3 cellular contexts compared by ENCODE assay signal in genomic region chr7:668139-668871, GRCh38.
TF ChIP-seq lines count a peak whose summit lies in the region.

No MANE protein-coding gene starts in this region.

TF ChIP-seq in SK-N-SH treated with all-trans-retinoic acid at 6 μM for 48 hours, 23 proteins besides CTCF, POLR2A, EP300 and RAD21 (continued from another document and continues in another):
- TF ChIP-seq, protein P1, sequence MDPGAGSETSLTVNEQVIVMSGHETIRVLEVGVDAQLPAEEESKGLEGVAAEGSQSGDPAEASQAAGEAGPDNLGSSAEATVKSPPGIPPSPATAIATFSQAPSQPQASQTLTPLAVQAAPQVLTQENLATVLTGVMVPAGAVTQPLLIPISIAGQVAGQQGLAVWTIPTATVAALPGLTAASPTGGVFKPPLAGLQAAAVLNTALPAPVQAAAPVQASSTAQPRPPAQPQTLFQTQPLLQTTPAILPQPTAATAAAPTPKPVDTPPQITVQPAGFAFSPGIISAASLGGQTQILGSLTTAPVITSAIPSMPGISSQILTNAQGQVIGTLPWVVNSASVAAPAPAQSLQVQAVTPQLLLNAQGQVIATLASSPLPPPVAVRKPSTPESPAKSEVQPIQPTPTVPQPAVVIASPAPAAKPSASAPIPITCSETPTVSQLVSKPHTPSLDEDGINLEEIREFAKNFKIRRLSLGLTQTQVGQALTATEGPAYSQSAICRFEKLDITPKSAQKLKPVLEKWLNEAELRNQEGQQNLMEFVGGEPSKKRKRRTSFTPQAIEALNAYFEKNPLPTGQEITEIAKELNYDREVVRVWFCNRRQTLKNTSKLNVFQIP (CRISPR knock-in tag; IDR thresholded peaks at IDR 0.05; ENCODE audit: borderline replicate concordance, low read depth): no peak
- TF ChIP-seq ZFP3 (CRISPR knock-in tag; IDR thresholded peaks at IDR 0.05): no peak
- TF ChIP-seq ARNTL (CRISPR knock-in tag; IDR thresholded peaks at IDR 0.05; ENCODE audit: borderline replicate concordance, low read depth): no peak
- TF ChIP-seq OSR1 (CRISPR knock-in tag; IDR thresholded peaks at IDR 0.05): no peak
- TF ChIP-seq GLIS3 (CRISPR knock-in tag; IDR thresholded peaks at IDR 0.05): no peak
- no peak for TF ChIP-seq ZNF8 (CRISPR knock-in tag; IDR thresholded peaks at IDR 0.05)
- no peak for TF ChIP-seq ZFP30 (CRISPR knock-in tag; IDR thresholded peaks at IDR 0.05)
- TF ChIP-seq TSHZ2 (CRISPR knock-in tag; IDR thresholded peaks at IDR 0.05): no peak
- TF ChIP-seq BACH2 (CRISPR knock-in tag; IDR thresholded peaks at IDR 0.05; ENCODE audit: borderline replicate concordance): no peak
- no peak for TF ChIP-seq PPARA (CRISPR knock-in tag; IDR thresholded peaks at IDR 0.05; ENCODE audit: borderline replicate concordance)
- no peak for TF ChIP-seq ZC3H10 (CRISPR knock-in tag; IDR thresholded peaks at IDR 0.05)
- TF ChIP-seq ZNF565 (CRISPR knock-in tag; conservative IDR thresholded peaks at IDR 0.05; ENCODE audit: low read depth): no peak
- no peak for TF ChIP-seq TCF4 (CRISPR knock-in tag; IDR thresholded peaks at IDR 0.05; ENCODE audit: borderline replicate concordance)
- no peak for TF ChIP-seq ISL1 (CRISPR knock-in tag; IDR thresholded peaks at IDR 0.05)
- no peak for TF ChIP-seq CSDC2 (CRISPR knock-in tag; IDR thresholded peaks at IDR 0.05)
- TF ChIP-seq TOX (CRISPR knock-in tag; IDR thresholded peaks at IDR 0.05; ENCODE audit: borderline replicate concordance): no peak

TF ChIP-seq in SK-N-SH, 30 proteins besides CTCF, POLR2A, EP300 and RAD21 (continued from another document):
- no peak for TF ChIP-seq EZH2phosphoT487 (IDR thresholded peaks at IDR 0.05; ENCODE audit: borderline replicate concordance, low read depth)
- TF ChIP-seq, protein P2, sequence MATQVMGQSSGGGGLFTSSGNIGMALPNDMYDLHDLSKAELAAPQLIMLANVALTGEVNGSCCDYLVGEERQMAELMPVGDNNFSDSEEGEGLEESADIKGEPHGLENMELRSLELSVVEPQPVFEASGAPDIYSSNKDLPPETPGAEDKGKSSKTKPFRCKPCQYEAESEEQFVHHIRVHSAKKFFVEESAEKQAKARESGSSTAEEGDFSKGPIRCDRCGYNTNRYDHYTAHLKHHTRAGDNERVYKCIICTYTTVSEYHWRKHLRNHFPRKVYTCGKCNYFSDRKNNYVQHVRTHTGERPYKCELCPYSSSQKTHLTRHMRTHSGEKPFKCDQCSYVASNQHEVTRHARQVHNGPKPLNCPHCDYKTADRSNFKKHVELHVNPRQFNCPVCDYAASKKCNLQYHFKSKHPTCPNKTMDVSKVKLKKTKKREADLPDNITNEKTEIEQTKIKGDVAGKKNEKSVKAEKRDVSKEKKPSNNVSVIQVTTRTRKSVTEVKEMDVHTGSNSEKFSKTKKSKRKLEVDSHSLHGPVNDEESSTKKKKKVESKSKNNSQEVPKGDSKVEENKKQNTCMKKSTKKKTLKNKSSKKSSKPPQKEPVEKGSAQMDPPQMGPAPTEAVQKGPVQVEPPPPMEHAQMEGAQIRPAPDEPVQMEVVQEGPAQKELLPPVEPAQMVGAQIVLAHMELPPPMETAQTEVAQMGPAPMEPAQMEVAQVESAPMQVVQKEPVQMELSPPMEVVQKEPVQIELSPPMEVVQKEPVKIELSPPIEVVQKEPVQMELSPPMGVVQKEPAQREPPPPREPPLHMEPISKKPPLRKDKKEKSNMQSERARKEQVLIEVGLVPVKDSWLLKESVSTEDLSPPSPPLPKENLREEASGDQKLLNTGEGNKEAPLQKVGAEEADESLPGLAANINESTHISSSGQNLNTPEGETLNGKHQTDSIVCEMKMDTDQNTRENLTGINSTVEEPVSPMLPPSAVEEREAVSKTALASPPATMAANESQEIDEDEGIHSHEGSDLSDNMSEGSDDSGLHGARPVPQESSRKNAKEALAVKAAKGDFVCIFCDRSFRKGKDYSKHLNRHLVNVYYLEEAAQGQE (IDR thresholded peaks at IDR 0.05; ENCODE audit: low read depth, low read length): no peak

TF ChIP-seq in endothelial cell of umbilical vein, 7 proteins besides CTCF, POLR2A, EP300 and RAD21:
- TF ChIP-seq FOS (IDR thresholded peaks at IDR 0.05; ENCODE audit: borderline replicate concordance, insufficient read depth, low read length) (no peak), GATA2 (IDR thresholded peaks at IDR 0.05; ENCODE audit: insufficient read depth, insufficient read length, low read depth, low read length) (no peak), MYC (IDR thresholded peaks at IDR 0.05; ENCODE audit: low read depth, low read length) (no peak), JUN (IDR thresholded peaks at IDR 0.05; ENCODE audit: borderline replicate concordance, insufficient read depth, insufficient read length, low read depth) (no peak), EZH2 (IDR thresholded peaks at IDR 0.05; ENCODE audit: borderline replicate concordance, low read depth, low read length, severe bottlenecking) (no peak), POLR2AphosphoS5 (IDR thresholded peaks at IDR 0.05; ENCODE audit: insufficient read depth, low read depth, low read length) (no peak), MAX (IDR thresholded peaks at IDR 0.05; ENCODE audit: insufficient read depth, insufficient read length) (no peak)
TF ChIP-seq in endothelial cell of umbilical vein: peak in this region for 0.
